ENCODE assay signal across 20 cellular contexts in the genomic region with DNA sequence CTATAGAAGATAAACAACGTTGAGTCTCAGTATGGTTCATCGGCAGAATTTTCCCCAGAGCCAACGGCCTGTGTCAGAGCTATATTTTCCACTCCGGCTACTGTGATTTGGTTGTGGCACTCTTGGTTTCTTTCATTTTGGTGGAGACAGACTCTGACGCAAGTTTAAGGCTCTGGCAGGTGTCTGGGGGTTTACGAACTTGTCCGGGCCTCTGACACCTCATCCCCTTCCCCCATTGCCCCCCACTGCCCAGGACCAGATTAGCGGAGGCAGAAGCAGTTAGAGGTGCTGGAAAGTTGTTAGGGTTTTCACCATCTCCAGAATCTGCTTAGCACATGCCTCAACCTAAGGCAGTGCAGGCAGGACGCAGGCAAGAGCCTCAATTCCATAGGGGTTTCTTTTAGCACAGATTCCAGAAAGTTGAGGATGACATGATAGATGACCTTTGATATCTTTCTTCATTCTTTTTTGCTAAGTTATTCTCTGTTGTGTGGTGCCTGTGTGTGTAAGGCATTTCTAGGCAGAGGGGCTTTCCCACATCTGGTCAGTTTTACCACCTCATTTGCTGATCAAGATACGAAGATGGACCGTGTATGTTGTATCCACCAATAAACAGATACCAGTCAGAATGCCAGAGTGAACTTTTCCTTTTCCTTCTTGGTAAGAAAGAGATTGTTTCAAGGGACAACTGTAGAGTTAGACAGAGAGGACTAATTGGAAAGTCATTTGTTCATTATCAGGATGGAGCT. TPM values are rescaled to one million over a fixed set of nuclear protein-coding genes. Genes with fewer than 3 reads are reported as not detected.
DNase-seq lines count a peak whose midpoint lies in the region; ATAC-seq, FAIRE-seq and TF ChIP-seq lines count a peak whose summit lies in the region.
"Had no signal": no experiment of that assay in that cellular context is flagged by ENCODE, and none has a peak within 500 bp of the region (broad histone marks: within the 10 kb centered on the region; RNA-seq: fewer than 3 reads in every experiment).

No MANE protein-coding gene starts in this region.

- H3K27ac ChIP-seq in K562 (ENCODE audit: extremely low read depth, low read depth, low read length) = no peak overlapping the region
- H3K27ac ChIP-seq in GM23338 (ENCODE audit: low read depth) = no peak overlapping the region

- H3K9me1 ChIP-seq in K562 (ENCODE audit: control insufficient read depth, insufficient read depth, low read length) = no peaks in the 10 kb centered on the region

- TF ChIP-seq EP300 in K562 (IDR thresholded peaks at IDR 0.05; ENCODE audit: low read length) = no peak

- H3K9me3 ChIP-seq in K562 (replicated peaks; ENCODE audit: control insufficient read depth, insufficient read depth, low read depth, low read length) = no peaks in the 10 kb centered on the region

- intact Hi-C loops in K562 (cut with micrococcal nuclease) = no loop called here

- CTCF ChIA-PET in K562 (lab: Yijun Ruan, JAX; ENCODE audit: low intra/inter-chr PET ratio) = no interaction called here

- H3K36me3 Mint-ChIP-seq in GM23338 (ENCODE audit: low read depth) = no peaks in the 10 kb centered on the region

- no peak overlapping the region for H2AFZ ChIP-seq in K562 (ENCODE audit: low read depth, low read length)
- H2AFZ ChIP-seq in GM23338 = no peak overlapping the region; the same call in 1 of the 2 replicates

- ATAC-seq in GM18907 (IDR thresholded peaks at IDR 0.05; ENCODE audit: unreplicated experiment) (peak; percentile 37), HG03442 (IDR thresholded peaks at IDR 0.05; ENCODE audit: unreplicated experiment) (peak; percentile 23), K562 (no peak), GM23338 (no peak)
- ATAC-seq: PC-3 had no signal

- no peaks in the 10 kb centered on the region for H3K36me3 ChIP-seq in K562 (ENCODE audit: control insufficient read depth, insufficient read depth, low read length)
- H3K36me3 ChIP-seq in GM23338 (ENCODE audit: insufficient read depth) = no peaks in the 10 kb centered on the region

- in situ Hi-C loops in K562 (cut with MboI) = no loop called here

- H3K27me3 ChIP-seq in K562 (ENCODE audit: control insufficient read depth in 2 of 2, insufficient read depth in 2 of 2, low read length in 2 of 2) (peaks cover 49 to 64% of the 10 kb centered on the region in 2 experiments), GM23338 (ENCODE audit: insufficient read depth) (no peaks in the 10 kb centered on the region)

- H3K79me2 ChIP-seq in K562 (ENCODE audit: control insufficient read depth, insufficient read depth, low read length) (no peaks in the 10 kb centered on the region), GM23338 (replicated peaks; ENCODE audit: insufficient read depth) (no peaks in the 10 kb centered on the region)

- H3K27ac Mint-ChIP-seq in GM23338 = no peak overlapping the region
- H3K27ac Mint-ChIP-seq: CD14-positive monocyte had no signal

- no peak overlapping the region for H3K9ac ChIP-seq in K562 (ENCODE audit: insufficient read depth in 1 of 2, low read depth in 2 of 2, low read length in 2 of 2)

- H3K4me1 ChIP-seq in K562 (replicated peaks in 1 of 2; ENCODE audit: control insufficient read depth in 2 of 2, insufficient read depth in 2 of 2, low read length in 2 of 2) = no peaks in the 10 kb centered on the region; a peak in 1 of 5 replicates
- H3K4me1 ChIP-seq in GM23338 (ENCODE audit: insufficient read depth) = no peaks in the 10 kb centered on the region

- peak; percentile 29 for FAIRE-seq in K562 (lab: Jason Lieb, UNC)

- no TSS peak for BruUV-seq in K562 (replicated peaks; lab: Mats Ljungman, UMichigan)

- POLR2A ChIA-PET in K562 (lab: Yijun Ruan, JAX) = no interaction called here

- no peak for TF ChIP-seq POLR2A in K562 (conservative IDR thresholded peaks at IDR 0.05)

- H3K9me3 Mint-ChIP-seq in GM23338 = no peaks in the 10 kb centered on the region

- DNase-seq in K562 (ENCODE audit: extremely low read depth in 1 of 4, low spot score in 3 of 4) (no peak), NCI-H69 (lab: John Stamatoyannopoulos, UW) (no peak), GM23338 (ENCODE audit: low spot score) (no peak), superior temporal gyrus (ENCODE audit: extremely low spot score) (no peak)
- no peak for DNase-seq in stimulated activated CD4-positive, alpha-beta T cell treated with anti-CD3 and anti-CD28 coated beads, Interleukin-4, amount 100 ng/mL, for 24 hours
- DNase-seq: activated naive CD4-positive, alpha-beta T cell treated with Interleukin-2 at 50 U/mL for 16 hours; foreskin melanocyte; GOT3; mesendoderm; NCI-H1048; NCI-H446; occipital lobe; PC-3 had no signal

- no peaks in the 10 kb centered on the region for H4K20me1 ChIP-seq in K562 (replicated peaks; ENCODE audit: control insufficient read depth, insufficient read depth, low read length)
- no peaks in the 10 kb centered on the region for H4K20me1 ChIP-seq in GM23338 (replicated peaks; ENCODE audit: insufficient read depth)

- TF ChIP-seq CTCF in K562 (IDR thresholded peaks at IDR 0.05 in 2 of 3, conservative IDR thresholded peaks at IDR 0.05 in 1 of 3; ENCODE audit: insufficient read depth in 2 of 3, low read depth in 1 of 3, low read length in 3 of 3) = no peak
- TF ChIP-seq CTCF in GM23338 (conservative IDR thresholded peaks at IDR 0.05; ENCODE audit: low read depth in 2 of 2) = no peak

- TF ChIP-seq RAD21 in K562 (CRISPR knock-in tag; conservative IDR thresholded peaks at IDR 0.05 in 1 of 2, IDR thresholded peaks at IDR 0.05 in 1 of 2) = no peak

- H3K4me1 Mint-ChIP-seq in GM23338 = no peaks in the 10 kb centered on the region; the same call in 2 of the 3 replicates

- 6% methylated on average over 10 of the region's 11 CpGs for WGBS in K562 (ENCODE audit: insufficient coverage, low coverage, missing lambda C conversion rate)

- no peak overlapping the region for H3K4me3 Mint-ChIP-seq in GM23338
- H3K4me3 Mint-ChIP-seq: CD14-positive monocyte had no signal

- H3K4me2 ChIP-seq in K562 (ENCODE audit: insufficient read depth, low read length) (no peak overlapping the region), GM23338 (no peak overlapping the region)

- H3K4me3 ChIP-seq in GM08714 (ENCODE audit: low read length) (peak overlapping the region; percentile 6; the same call in 1 of the 2 replicates), K562 (no peak overlapping the region), GM23338 (no peak overlapping the region)

- H3F3A ChIP-seq in GM23338 (replicated peaks; ENCODE audit: low read depth) = no peaks in the 10 kb centered on the region

- H3K9me2 ChIP-seq in GM23338 (ENCODE audit: insufficient read depth) = no peaks in the 10 kb centered on the region

- H3K27me3 Mint-ChIP-seq in GM23338 (ENCODE audit: insufficient read depth, low read depth, poor library complexity) = peaks cover 4% of the 10 kb centered on the region

TF ChIP-seq in K562, 482 proteins besides CTCF, POLR2A, EP300 and RAD21 (continues in another document):
- no peak for TF ChIP-seq STAG1 (CRISPR knock-in tag; IDR thresholded peaks at IDR 0.05; ENCODE audit: borderline replicate concordance)
- TF ChIP-seq SAP30 (IDR thresholded peaks at IDR 0.05; ENCODE audit: borderline replicate concordance, insufficient read depth, low read depth, low read length, poor library complexity, severe bottlenecking) = no peak

TF ChIP-seq in GM23338, 12 proteins besides CTCF, POLR2A, EP300 and RAD21 (continues in another document):
- TF ChIP-seq ZNF114 (CRISPR knock-in tag; IDR thresholded peaks at IDR 0.05) (no peak), CREB1 (CRISPR knock-in tag; IDR thresholded peaks at IDR 0.05; ENCODE audit: low read depth) (no peak), POLR2AphosphoS5 (IDR thresholded peaks at IDR 0.05; ENCODE audit: low read depth) (no peak)

RNA-seq across cellular contexts. Expression of gene IL10, which starts 18.4 kb away (rescaled TPM):
- total RNA-seq in K562 (2011; cell fraction: chromatin; rRNA removed; ENCODE audit: low replicate concordance) = not detected in 2 replicates
- not detected in 2 replicates for total RNA-seq in K562 (2011; cell fraction: nucleolus; rRNA removed)
- not detected in 2 replicates for total RNA-seq in K562 (2011; cell fraction: nucleoplasm; rRNA removed)
- not detected in 2 replicates for total RNA-seq in K562 (2014; rRNA removed)
- total RNA-seq in K562 (2014; rRNA removed; fragmentation: Illumina TruSeq; extraction: Trizol) = not detected in 2 replicates
- total RNA-seq in K562 (2015; rRNA removed; fragmentation: Illumina TruSeq; extraction: Trizol) = not detected in 2 replicates
- not detected in 2 replicates for total RNA-seq in K562 (2021)
- polyA plus RNA-seq in K562 (2011; rRNA removed) = 0.05 and 0.29 TPM in 2 replicates
- 0.66 TPM in 1 of 2 replicates, not detected in the other for polyA plus RNA-seq in K562 (2011; cell fraction: cytosol; rRNA removed)
- 0.49 TPM in 1 of 2 replicates, not detected in the other for polyA plus RNA-seq in K562 (2011; cell fraction: nucleus; rRNA removed)
- 0.13 and 0.58 TPM in 2 replicates for polyA plus RNA-seq in K562 (2012)
- not detected in 2 replicates for polyA plus RNA-seq in K562 (2014; fragmentation: Illumina TruSeq; extraction: Trizol)
- polyA plus RNA-seq in K562 (2014; fragmentation: Nextera tagmentation; extraction: Ambion mirVana) = not detected
- polyA plus RNA-seq in K562 (2014; rRNA removed) = not detected in 2 replicates
- not detected in 2 replicates for polyA minus RNA-seq in K562 (2011; rRNA and poly(A)+ RNA removed)
- polyA minus RNA-seq in K562 (2011; cell fraction: cytosol; rRNA and poly(A)+ RNA removed) = not detected in 2 replicates
- 0.89 TPM in 1 of 2 replicates, not detected in the other for polyA minus RNA-seq in K562 (2011; cell fraction: nucleus; rRNA and poly(A)+ RNA removed)
- not detected in 2 replicates for total RNA-seq in GM23338 (2014; rRNA removed; shearing (Covaris generic))
- not detected in 2 replicates for polyA plus RNA-seq in GM23338 (2016; fragmentation: Nextera tagmentation; extraction: Ambion mirVana)
- total RNA-seq: G401, occipital lobe, PC-3 had no signal

RNA-seq across cellular contexts. Expression of gene IL19, which starts 20.1 kb away (rescaled TPM):
- total RNA-seq in K562 (2011; cell fraction: chromatin; rRNA removed; ENCODE audit: low replicate concordance) = not detected in 2 replicates
- not detected in 2 replicates for total RNA-seq in K562 (2011; cell fraction: nucleolus; rRNA removed)
- total RNA-seq in K562 (2011; cell fraction: nucleoplasm; rRNA removed) = not detected in 2 replicates
- total RNA-seq in K562 (2014; rRNA removed) = not detected in 2 replicates
- total RNA-seq in K562 (2014; rRNA removed; fragmentation: Illumina TruSeq; extraction: Trizol) = not detected in 2 replicates
- not detected in 2 replicates for total RNA-seq in K562 (2015; rRNA removed; fragmentation: Illumina TruSeq; extraction: Trizol)
- total RNA-seq in K562 (2021) = not detected in 2 replicates
- not detected in 2 replicates for polyA plus RNA-seq in K562 (2011; rRNA removed)
- polyA plus RNA-seq in K562 (2011; cell fraction: cytosol; rRNA removed) = not detected in 2 replicates
- not detected in 2 replicates for polyA plus RNA-seq in K562 (2011; cell fraction: nucleus; rRNA removed)
- not detected in 2 replicates for polyA plus RNA-seq in K562 (2012)
- not detected in 2 replicates for polyA plus RNA-seq in K562 (2014; fragmentation: Illumina TruSeq; extraction: Trizol)
- polyA plus RNA-seq in K562 (2014; fragmentation: Nextera tagmentation; extraction: Ambion mirVana) = not detected
- polyA plus RNA-seq in K562 (2014; rRNA removed) = not detected in 2 replicates
- polyA minus RNA-seq in K562 (2011; rRNA and poly(A)+ RNA removed) = not detected in 2 replicates
- polyA minus RNA-seq in K562 (2011; cell fraction: cytosol; rRNA and poly(A)+ RNA removed) = not detected in 2 replicates
- polyA minus RNA-seq in K562 (2011; cell fraction: nucleus; rRNA and poly(A)+ RNA removed) = not detected in 2 replicates
- total RNA-seq in GM23338 (2014; rRNA removed; shearing (Covaris generic)) = not detected in 2 replicates
- polyA plus RNA-seq in GM23338 (2016; fragmentation: Nextera tagmentation; extraction: Ambion mirVana) = not detected in 2 replicates
- total RNA-seq: cardiac septum, G401, occipital lobe, PC-3, subcutaneous adipose tissue had no signal
- polyA plus RNA-seq: CD14-positive monocyte had no signal

Comparison
In these comparisons a context has a peak if more than half of its experiments do, and no peak if none do; other contexts are left out.
1. ATAC-seq: peak in GM18907 (single experiment) and HG03442 (single experiment); none in K562 (single experiment) and GM23338 (single experiment).